8 cellular contexts compared by ENCODE assay signal in genomic region chr9:127225747-127226646, GRCh38. TPM values are rescaled to one million over a fixed set of nuclear protein-coding genes. Genes with fewer than 3 reads are reported as not detected.
A peak's percentile ranks its signal among the peaks of the same experiment; 100 is the strongest.
DNase-seq lines count a peak whose midpoint lies in the region; ATAC-seq, FAIRE-seq and TF ChIP-seq lines count a peak whose summit lies in the region.

No MANE protein-coding gene starts in this region.

- TF ChIP-seq CTCF in BJ (IDR thresholded peaks at IDR 0.05; ENCODE audit: insufficient read depth, low read depth, low read length), result no peak
- no peak for TF ChIP-seq CTCF in HEK293 (tag by site-specific recombination; IDR thresholded peaks at IDR 0.05)
- TF ChIP-seq CTCF in kidney epithelial cell (IDR thresholded peaks at IDR 0.05; ENCODE audit: insufficient read depth, low read length, poor library complexity, severe bottlenecking), result no peak
- TF ChIP-seq CTCF in suprapubic skin (IDR thresholded peaks at IDR 0.05), result no peak

- H3K4me3 Mint-ChIP-seq in activated T-helper 2 cell treated with anti-CD3 and anti-CD28 coated beads, Interferon-gamma antibody, Interleukin-2, Interleukin-4, amounts not matched to agents 10 μg/mL and 5 μg/mL and 100 μg/mL, durations not matched to agents 14 hours and 24 hours and 36 hours (ENCODE audit: low read depth), result peak overlapping the region; percentile 76

- no peak for TF ChIP-seq POLR2A in suprapubic skin (IDR thresholded peaks at IDR 0.05)

- H3K27me3 Mint-ChIP-seq in activated T-helper 2 cell treated with anti-CD3 and anti-CD28 coated beads, Interferon-gamma antibody, Interleukin-2, Interleukin-4, amounts not matched to agents 10 μg/mL and 5 μg/mL and 100 μg/mL, durations not matched to agents 14 hours and 24 hours and 36 hours (ENCODE audit: low read depth), result peaks cover 49% of the 10 kb centered on the region

- peaks cover 19% of the 10 kb centered on the region for H3K4me1 Mint-ChIP-seq in activated T-helper 2 cell treated with anti-CD3 and anti-CD28 coated beads, Interferon-gamma antibody, Interleukin-2, Interleukin-4, amounts not matched to agents 10 μg/mL and 5 μg/mL and 100 μg/mL, durations not matched to agents 14 hours and 24 hours and 36 hours (ENCODE audit: low read depth)

- H3K27ac ChIP-seq in HEK293 (ENCODE audit: extremely low read depth, low read depth, low read length), result no peak overlapping the region; the same call in 1 of the 2 replicates
- no peak overlapping the region for H3K27ac ChIP-seq in suprapubic skin

- no peaks in the 10 kb centered on the region for H3K36me3 Mint-ChIP-seq in activated T-helper 2 cell treated with anti-CD3 and anti-CD28 coated beads, Interferon-gamma antibody, Interleukin-2, Interleukin-4, amounts not matched to agents 10 μg/mL and 5 μg/mL and 100 μg/mL, durations not matched to agents 14 hours and 24 hours and 36 hours (ENCODE audit: low read depth)

- CTCF ChIA-PET in BJ (lab: Yijun Ruan, JAX), result interaction anchor here (0.7 to 2.7 kb wide), 4 partner anchors 12 to 285 kb away, joined by 3 to 9 read pairs (median 4); no protein-coding TSS in a partner anchor
- CTCF ChIA-PET in HEK293 (lab: Yijun Ruan, JAX), result interaction anchor here (0.5 to 1.4 kb wide), 6 partner anchors 11 to 1474 kb away, joined by 3 to 5 read pairs (median 4); no protein-coding TSS in a partner anchor

- no peak for FAIRE-seq in HTR-8/SVneo (lab: Jason Lieb, UNC)

- WGBS in suprapubic skin, result 42% methylated on average over 23 of the region's 50 CpGs

- peaks cover 15% of the 10 kb centered on the region for H3K27me3 ChIP-seq in BJ (ENCODE audit: control insufficient read depth, insufficient read depth, low read length)
- H3K27me3 ChIP-seq in kidney epithelial cell (ENCODE audit: control insufficient read depth, insufficient read depth, low read length), result peaks cover 14% of the 10 kb centered on the region
- no peaks in the 10 kb centered on the region for H3K27me3 ChIP-seq in suprapubic skin

- no peaks in the 10 kb centered on the region for H3K9me3 Mint-ChIP-seq in activated T-helper 2 cell treated with anti-CD3 and anti-CD28 coated beads, Interferon-gamma antibody, Interleukin-2, Interleukin-4, amounts not matched to agents 10 μg/mL and 5 μg/mL and 100 μg/mL, durations not matched to agents 14 hours and 24 hours and 36 hours

- intact Hi-C loops in activated T-helper 2 cell treated with anti-CD3 and anti-CD28 coated beads, Interferon-gamma antibody, Interleukin-2, Interleukin-4, amounts not matched to agents 10 μg/mL and 5 μg/mL and 100 μg/mL, durations not matched to agents 14 hours and 24 hours and 36 hours (cut with micrococcal nuclease), result no loop called here

- H3K27ac Mint-ChIP-seq in activated T-helper 2 cell treated with anti-CD3 and anti-CD28 coated beads, Interferon-gamma antibody, Interleukin-2, Interleukin-4, amounts not matched to agents 10 μg/mL and 5 μg/mL and 100 μg/mL, durations not matched to agents 14 hours and 24 hours and 36 hours, result no peak overlapping the region

- H3K36me3 ChIP-seq in BJ (ENCODE audit: control insufficient read depth, insufficient read depth, low read length) (no peaks in the 10 kb centered on the region), HEK293 (ENCODE audit: control insufficient read depth in 2 of 2, insufficient read depth in 1 of 2, low read length in 2 of 2) (no peaks in the 10 kb centered on the region), kidney epithelial cell (ENCODE audit: control insufficient read depth, insufficient read depth, low read length) (no peaks in the 10 kb centered on the region), suprapubic skin (no peaks in the 10 kb centered on the region)

- peak overlapping the region; percentile 69 for H3K4me3 ChIP-seq in BJ (ENCODE audit: low read depth, low read length)
- peak overlapping the region; percentile 64 for H3K4me3 ChIP-seq in HEK293 (ENCODE audit: low read depth, low read length)
- peak overlapping the region; percentile 68 for H3K4me3 ChIP-seq in kidney epithelial cell (ENCODE audit: low read depth, low read length)
- peak overlapping the region; percentile 88 for H3K4me3 ChIP-seq in suprapubic skin

- POLR2A ChIA-PET in BJ (lab: Charles Lee), result no interaction called here
- POLR2A ChIA-PET in HEK293 (lab: Yijun Ruan, JAX), result interaction anchor here (1.7 to 2.8 kb wide), 3 partner anchors 171 to 225 kb away, joined by 6 to 23 read pairs (median 12); partner anchors contain the start of genes LRSAM1, RPL12, SLC2A8 and ZNF79

- DNase-seq in BJ (ENCODE audit: low read depth), result no peak
- no peak for DNase-seq in activated T-helper 2 cell treated with anti-CD3 and anti-CD28 coated beads, Interferon-gamma antibody, Interleukin-2, Interleukin-4, amounts not matched to agents 10 μg/mL and 5 μg/mL and 100 μg/mL, durations not matched to agents 14 hours and 24 hours and 36 hours (ENCODE audit: low spot score)
- no peak for DNase-seq in kidney epithelial cell (ENCODE audit: low read depth)
- no peak for DNase-seq in suprapubic skin (ENCODE audit: low spot score in 2 of 2)
- DNase-seq in NCI-H526 (lab: John Stamatoyannopoulos, UW), result no peak
- DNase-seq in HTR-8/SVneo (ENCODE audit: insufficient read length, low spot score), result no peak

- no peak for TF ChIP-seq EP300 in suprapubic skin (IDR thresholded peaks at IDR 0.05)

- H3K9me3 ChIP-seq in HEK293 (ENCODE audit: control insufficient read depth, insufficient read depth, low read depth, low read length), result no peaks in the 10 kb centered on the region
- H3K9me3 ChIP-seq in suprapubic skin, result no peaks in the 10 kb centered on the region

- H3K4me1 ChIP-seq in HEK293 (ENCODE audit: control insufficient read depth, insufficient read depth, low read length) (no peaks in the 10 kb centered on the region), suprapubic skin (peaks cover 28% of the 10 kb centered on the region)

- ATAC-seq in GM21737 (IDR thresholded peaks at IDR 0.05; ENCODE audit: unreplicated experiment), result no peak

TF ChIP-seq in HEK293, 187 proteins besides CTCF, POLR2A, EP300 and RAD21:
- TF ChIP-seq KLF16 (tag by site-specific recombination; IDR thresholded peaks at IDR 0.05), result no peak
- peak; percentile 93 for TF ChIP-seq PRDM10 (tag by site-specific recombination; IDR thresholded peaks at IDR 0.05)
TF ChIP-seq in HEK293: peak in this region for 1.

RNA-seq across cellular contexts. Expression of gene GARNL3, which starts 38.6 kb away (rescaled TPM):
- 2.1 and 2.2 TPM in 2 replicates for polyA plus RNA-seq in BJ (2011; rRNA removed)
- 1.5 and 1.7 TPM in 2 replicates for polyA minus RNA-seq in BJ (2011; rRNA and poly(A)+ RNA removed)
- 1.9 and 2.9 TPM in 2 replicates for total RNA-seq in activated T-helper 2 cell treated with anti-CD3 and anti-CD28 coated beads, Interferon-gamma antibody, Interleukin-2, Interleukin-4, amounts not matched to agents 10 μg/mL and 5 μg/mL and 100 μg/mL, durations not matched to agents 14 hours and 24 hours and 36 hours
- total RNA-seq in kidney epithelial cell (2.7 and 5.3 TPM in 2 replicates), suprapubic skin (10 to 100 TPM; 12.5 to 23.3 (median 18.4) TPM)
